Comparison of ENCODE assay signal across 3 cellular contexts in genomic region chr1:169533528-169534190, GRCh38. TPM values are rescaled to one million over a fixed set of nuclear protein-coding genes. Genes with fewer than 3 reads are reported as not detected.
"Had no signal": no experiment of that assay in that cellular context is flagged by ENCODE, and none has a peak within 500 bp of the region (broad histone marks: within the 10 kb centered on the region; RNA-seq: fewer than 3 reads in every experiment).

No MANE protein-coding gene starts in this region.

RNA-seq across cellular contexts. Expression of gene F5, which starts 52.6 kb away (rescaled TPM):
- total RNA-seq: kidney epithelial cell, myocyte had no signal
- polyA plus RNA-seq: neural cell had no signal
